ENCODE assay signal across 1 cellular context in genomic region chr7:36605261-36605660, GRCh38.
TF ChIP-seq lines count a peak whose summit lies in the region.

No MANE protein-coding gene starts in this region.

TF ChIP-seq in HCT116, 20 proteins besides CTCF, POLR2A, EP300 and RAD21 (continued from another document):
- no peak for TF ChIP-seq POLR2AphosphoS5 (IDR thresholded peaks at IDR 0.05; ENCODE audit: low read depth, low read length)
- TF ChIP-seq MAX (IDR thresholded peaks at IDR 0.05): no peak
- no peak for TF ChIP-seq SP1 (IDR thresholded peaks at IDR 0.05; ENCODE audit: low read depth)
- TF ChIP-seq, protein P1, sequence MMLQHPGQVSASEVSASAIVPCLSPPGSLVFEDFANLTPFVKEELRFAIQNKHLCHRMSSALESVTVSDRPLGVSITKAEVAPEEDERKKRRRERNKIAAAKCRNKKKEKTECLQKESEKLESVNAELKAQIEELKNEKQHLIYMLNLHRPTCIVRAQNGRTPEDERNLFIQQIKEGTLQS (IDR thresholded peaks at IDR 0.05): no peak
- TF ChIP-seq ZNF274 (IDR thresholded peaks at IDR 0.05; ENCODE audit: low read depth, low read length): no peak
- TF ChIP-seq FOSL1 (IDR thresholded peaks at IDR 0.05; ENCODE audit: low read depth): no peak
